ENCODE assay signal across 21 cellular contexts in the genomic region with DNA sequence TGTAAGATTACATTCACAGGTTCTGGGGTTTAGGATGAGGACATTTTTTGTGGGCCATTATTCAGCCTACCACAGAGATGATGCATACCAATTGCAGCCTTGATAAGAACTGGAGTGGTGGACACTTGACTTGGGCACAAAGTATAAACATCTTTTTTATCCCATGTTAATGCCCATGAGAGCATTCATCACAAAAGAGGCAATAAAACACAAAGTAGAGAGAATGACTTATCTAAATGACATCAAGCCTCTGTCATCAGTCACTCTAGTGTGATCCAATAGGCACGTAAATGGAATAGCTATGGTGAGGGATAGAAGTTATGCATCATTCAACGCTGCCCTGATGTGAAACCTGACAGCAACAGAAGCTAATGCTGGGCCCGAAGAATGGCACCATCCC. TPM values are rescaled to one million over a fixed set of nuclear protein-coding genes. Genes with fewer than 3 reads are reported as not detected.
"Had no signal": no experiment of that assay in that cellular context is flagged by ENCODE, and none has a peak within 500 bp of the region (broad histone marks: within the 10 kb centered on the region; RNA-seq: fewer than 3 reads in every experiment).

No MANE protein-coding gene starts in this region.

- H3K27ac ChIP-seq: brain microvascular endothelial cell, colonic mucosa, right atrium auricular region, tibial nerve, uterus had no signal

- DNase-seq: activated CD4-positive, alpha-beta T cell treated with anti-CD3 and anti-CD28 coated beads, Interleukin-2, amount 10 ng/mL, durations not matched to agents 24 days and 14 days; activated CD4-positive, CD25-positive, alpha-beta regulatory T cell; activated CD8-positive, alpha-beta T cell treated with anti-CD3 and anti-CD28 coated beads for 36 hours; activated naive CD4-positive, alpha-beta T cell treated with Interleukin-2 at 50 U/mL for 16 hours; activated naive CD8-positive, alpha-beta T cell treated with anti-CD3 and anti-CD28 coated beads, Interleukin-2, amount 10 ng/mL, durations not matched to agents 7 days and 5 days; activated T-cell treated with anti-CD3 and anti-CD28 coated beads, Interleukin-2, amount 50 U/mL, for 1 hour; brain microvascular endothelial cell; colonic mucosa; mucosa of descending colon; naive B cell; stimulated activated CD4-positive, alpha-beta T cell treated with anti-CD3 and anti-CD28 coated beads, Interleukin-2, amount 100 ng/mL, for 24 hours; stimulated activated naive CD8-positive, alpha-beta T cell treated with anti-CD3 and anti-CD28 coated beads, Interleukin-15, Interleukin-2, amounts not matched to agents 100 U/mL and 50 U/mL, for 24 hours; T-helper 9 cell; uterus had no signal

- H3K9me3 ChIP-seq: colonic mucosa, mucosa of descending colon, right atrium auricular region, tibial nerve, uterus had no signal

- H3K36me3 ChIP-seq: brain microvascular endothelial cell, colonic mucosa, right atrium auricular region, tibial nerve, uterus had no signal

- H3K27me3 Mint-ChIP-seq: activated CD4-positive, alpha-beta T cell treated with anti-CD3 and anti-CD28 coated beads, Interleukin-2, amount 10 ng/mL, durations not matched to agents 24 days and 14 days; central memory CD8-positive, alpha-beta T cell; progenitor cell of endocrine pancreas had no signal

- H3K36me3 Mint-ChIP-seq: activated naive CD8-positive, alpha-beta T cell treated with anti-CD3 and anti-CD28 coated beads, Interleukin-2, amount 10 ng/mL, durations not matched to agents 7 days and 5 days; memory B cell; naive B cell had no signal

- H3K27ac Mint-ChIP-seq: activated CD4-positive, alpha-beta T cell treated with anti-CD3 and anti-CD28 coated beads, Interleukin-2, amount 10 ng/mL, durations not matched to agents 24 days and 14 days; activated CD8-positive, alpha-beta T cell treated with anti-CD3 and anti-CD28 coated beads for 36 hours; activated naive CD8-positive, alpha-beta T cell treated with anti-CD3 and anti-CD28 coated beads, Interleukin-2, amount 10 ng/mL, durations not matched to agents 7 days and 5 days; activated T-helper 2 cell treated with anti-CD3 and anti-CD28 coated beads, Interferon-gamma antibody, Interleukin-2, Interleukin-4, amounts not matched to agents 10 μg/mL and 5 μg/mL and 100 μg/mL, durations not matched to agents 14 hours and 24 hours and 36 hours; memory B cell; naive B cell; progenitor cell of endocrine pancreas had no signal

- H3K4me1 ChIP-seq: colonic mucosa, right atrium auricular region, tibial nerve, uterus had no signal

- H3K27me3 ChIP-seq: brain microvascular endothelial cell, colonic mucosa, right atrium auricular region, tibial nerve, uterus had no signal

- H3K4me1 Mint-ChIP-seq: activated CD4-positive, alpha-beta T cell treated with anti-CD3 and anti-CD28 coated beads, Interleukin-2, amount 10 ng/mL, durations not matched to agents 24 days and 14 days; activated naive CD8-positive, alpha-beta T cell treated with anti-CD3 and anti-CD28 coated beads, Interleukin-2, amount 10 ng/mL, durations not matched to agents 7 days and 5 days; central memory CD8-positive, alpha-beta T cell; memory B cell; naive B cell; neural crest cell had no signal

- H3K9me3 Mint-ChIP-seq: activated CD4-positive, alpha-beta T cell treated with anti-CD3 and anti-CD28 coated beads, Interleukin-2, amount 10 ng/mL, durations not matched to agents 24 days and 14 days; activated CD8-positive, alpha-beta T cell treated with anti-CD3 and anti-CD28 coated beads for 36 hours; activated naive CD8-positive, alpha-beta T cell treated with anti-CD3 and anti-CD28 coated beads, Interleukin-2, amount 10 ng/mL, durations not matched to agents 7 days and 5 days; activated T-helper 2 cell treated with anti-CD3 and anti-CD28 coated beads, Interferon-gamma antibody, Interleukin-2, Interleukin-4, amounts not matched to agents 10 μg/mL and 5 μg/mL and 100 μg/mL, durations not matched to agents 14 hours and 24 hours and 36 hours; central memory CD8-positive, alpha-beta T cell had no signal

- H3K4me3 ChIP-seq: colonic mucosa, mucosa of descending colon, right atrium auricular region, tibial nerve, uterus had no signal

- H3K4me3 Mint-ChIP-seq: activated CD4-positive, alpha-beta T cell treated with anti-CD3 and anti-CD28 coated beads, Interleukin-2, amount 10 ng/mL, durations not matched to agents 24 days and 14 days; activated CD8-positive, alpha-beta T cell treated with anti-CD3 and anti-CD28 coated beads for 36 hours; activated naive CD8-positive, alpha-beta T cell treated with anti-CD3 and anti-CD28 coated beads, Interleukin-2, amount 10 ng/mL, durations not matched to agents 7 days and 5 days; central memory CD8-positive, alpha-beta T cell; memory B cell; naive B cell; neural crest cell had no signal

RNA-seq across cellular contexts. Expression of a gene that starts 25.8 kb away (rescaled TPM):
- total RNA-seq: activated CD4-positive, alpha-beta T cell treated with anti-CD3 and anti-CD28 coated beads, Interleukin-2, amount 10 ng/mL, durations not matched to agents 24 days and 14 days; activated CD8-positive, alpha-beta T cell treated with anti-CD3 and anti-CD28 coated beads for 36 hours; activated naive CD8-positive, alpha-beta T cell treated with anti-CD3 and anti-CD28 coated beads, Interleukin-2, amount 10 ng/mL, durations not matched to agents 7 days and 5 days; activated T-helper 2 cell treated with anti-CD3 and anti-CD28 coated beads, Interferon-gamma antibody, Interleukin-2, Interleukin-4, amounts not matched to agents 10 μg/mL and 5 μg/mL and 100 μg/mL, durations not matched to agents 14 hours and 24 hours and 36 hours had no signal

RNA-seq across cellular contexts. Expression of a gene that starts 40.8 kb away (rescaled TPM):
- total RNA-seq: activated CD4-positive, alpha-beta T cell treated with anti-CD3 and anti-CD28 coated beads, Interleukin-2, amount 10 ng/mL, durations not matched to agents 24 days and 14 days; activated T-helper 2 cell treated with anti-CD3 and anti-CD28 coated beads, Interferon-gamma antibody, Interleukin-2, Interleukin-4, amounts not matched to agents 10 μg/mL and 5 μg/mL and 100 μg/mL, durations not matched to agents 14 hours and 24 hours and 36 hours had no signal
